In genomic region chr19:48858984-48859710, GRCh38 we compare ENCODE assay signal across 8 cellular contexts. TPM values are rescaled to one million over a fixed set of nuclear protein-coding genes. Genes with fewer than 3 reads are reported as not detected.
DNase-seq lines count a peak whose midpoint lies in the region; ATAC-seq and TF ChIP-seq lines count a peak whose summit lies in the region.

No MANE protein-coding gene starts in this region.

- no TSS peak for BruUV-seq in Panc1 (replicated peaks; lab: Mats Ljungman, UMichigan)

- H3K4me1 ChIP-seq in Panc1 (ENCODE audit: control insufficient read depth, insufficient read depth, low read length) (no peaks in the 10 kb centered on the region), rectal smooth muscle tissue (ENCODE audit: control insufficient read depth, insufficient read depth, low read length) (no peaks in the 10 kb centered on the region)

- peak; percentile 43 for TF ChIP-seq POLR2A in GM18505 (IDR thresholded peaks at IDR 0.05; ENCODE audit: borderline replicate concordance, extremely low read depth, insufficient read depth, insufficient read length)

- H3K27me3 ChIP-seq in Panc1 (ENCODE audit: control insufficient read depth, insufficient read depth, low read length): no peaks in the 10 kb centered on the region
- H3K27me3 ChIP-seq in rectal smooth muscle tissue (ENCODE audit: control insufficient read depth, insufficient read depth, low read length): no peaks in the 10 kb centered on the region

- DNase-seq in Panc1 (ENCODE audit: low read depth, low spot score) (no peak), AG08395 (ENCODE audit: low spot score) (no peak), NCI-H2029 (lab: John Stamatoyannopoulos, UW) (no peak), NCI-H1105 treated with DMSO at 0.1 percent for 48 hours (lab: John Stamatoyannopoulos, UW) (no peak)
- peak; percentile 81 for DNase-seq in activated naive CD4-positive, alpha-beta T cell treated with anti-CD3 and anti-CD28 coated beads, Interleukin-2, amount 50 U/mL, for 16 hours

- CTCF ChIA-PET in Panc1 (lab: Charles Lee): no interaction called here

- TF ChIP-seq CTCF in Panc1 (IDR thresholded peaks at IDR 0.05): no peak

- ATAC-seq in GM18505 (IDR thresholded peaks at IDR 0.05; ENCODE audit: unreplicated experiment) (no peak), Panc1 (peak; percentile 52), GM19351 (IDR thresholded peaks at IDR 0.05; ENCODE audit: unreplicated experiment) (no peak)

- H3K27ac ChIP-seq in Panc1 (ENCODE audit: low read length): no peak overlapping the region
- H3K27ac ChIP-seq in rectal smooth muscle tissue (ENCODE audit: low read depth, low read length): no peak overlapping the region

- H3K4me3 ChIP-seq in Panc1 (ENCODE audit: low read depth in 2 of 2, low read length in 2 of 2) (no peak overlapping the region), rectal smooth muscle tissue (ENCODE audit: low read length) (peak overlapping the region; percentile 15)

- POLR2A ChIA-PET in Panc1 (lab: Charles Lee): no interaction called here

- H3K36me3 ChIP-seq in Panc1 (ENCODE audit: control insufficient read depth, insufficient read depth, low read length): no peaks in the 10 kb centered on the region
- no peaks in the 10 kb centered on the region for H3K36me3 ChIP-seq in rectal smooth muscle tissue (ENCODE audit: control insufficient read depth, insufficient read depth, low read length)

- H3K9ac ChIP-seq in rectal smooth muscle tissue (ENCODE audit: low read length): no peak overlapping the region

- intact Hi-C loops in Panc1 (cut with micrococcal nuclease; ENCODE audit: unreplicated experiment): no loop called here

- in situ Hi-C loops in Panc1 (cut with HindIII; ENCODE audit: low pct_unique_long_range_greater_than_20kb, low sequenced_read_pairs): no loop called here

- H3K9me3 ChIP-seq in Panc1 (ENCODE audit: control insufficient read depth, insufficient read depth, low read depth, low read length): no peaks in the 10 kb centered on the region

RNA-seq across cellular contexts. Expression of gene PLEKHA4, which starts 9.3 kb away (rescaled TPM):
- total RNA-seq in Panc1 (2021; ENCODE audit: unreplicated experiment): 4.2 TPM
- polyA plus RNA-seq in Panc1 (2012; ENCODE audit: insufficient read length): 4.4 TPM

RNA-seq across cellular contexts. Expression of gene PPP1R15A, which starts 13.1 kb away (rescaled TPM):
- 27.1 TPM for total RNA-seq in Panc1 (2021; ENCODE audit: unreplicated experiment)
- polyA plus RNA-seq in Panc1 (2012; ENCODE audit: insufficient read length): 21.8 TPM

RNA-seq across cellular contexts. Expression of gene HSD17B14, which starts 22.9 kb away (rescaled TPM):
- total RNA-seq in Panc1 (2021; ENCODE audit: unreplicated experiment): 20.8 TPM
- 44.5 TPM for polyA plus RNA-seq in Panc1 (2012; ENCODE audit: insufficient read length)

RNA-seq across cellular contexts. Expression of gene TULP2, which starts 39.4 kb away (rescaled TPM):
- total RNA-seq in Panc1 (2021; ENCODE audit: unreplicated experiment): 0.15 TPM
- polyA plus RNA-seq in Panc1 (2012; ENCODE audit: insufficient read length): not detected

RNA-seq across cellular contexts. Expression of gene NUCB1, which starts 41.0 kb away (rescaled TPM):
- total RNA-seq in Panc1 (2021; ENCODE audit: unreplicated experiment): 102 TPM
- 259 TPM for polyA plus RNA-seq in Panc1 (2012; ENCODE audit: insufficient read length)
